8 cellular contexts compared by ENCODE assay signal in the genomic region with DNA sequence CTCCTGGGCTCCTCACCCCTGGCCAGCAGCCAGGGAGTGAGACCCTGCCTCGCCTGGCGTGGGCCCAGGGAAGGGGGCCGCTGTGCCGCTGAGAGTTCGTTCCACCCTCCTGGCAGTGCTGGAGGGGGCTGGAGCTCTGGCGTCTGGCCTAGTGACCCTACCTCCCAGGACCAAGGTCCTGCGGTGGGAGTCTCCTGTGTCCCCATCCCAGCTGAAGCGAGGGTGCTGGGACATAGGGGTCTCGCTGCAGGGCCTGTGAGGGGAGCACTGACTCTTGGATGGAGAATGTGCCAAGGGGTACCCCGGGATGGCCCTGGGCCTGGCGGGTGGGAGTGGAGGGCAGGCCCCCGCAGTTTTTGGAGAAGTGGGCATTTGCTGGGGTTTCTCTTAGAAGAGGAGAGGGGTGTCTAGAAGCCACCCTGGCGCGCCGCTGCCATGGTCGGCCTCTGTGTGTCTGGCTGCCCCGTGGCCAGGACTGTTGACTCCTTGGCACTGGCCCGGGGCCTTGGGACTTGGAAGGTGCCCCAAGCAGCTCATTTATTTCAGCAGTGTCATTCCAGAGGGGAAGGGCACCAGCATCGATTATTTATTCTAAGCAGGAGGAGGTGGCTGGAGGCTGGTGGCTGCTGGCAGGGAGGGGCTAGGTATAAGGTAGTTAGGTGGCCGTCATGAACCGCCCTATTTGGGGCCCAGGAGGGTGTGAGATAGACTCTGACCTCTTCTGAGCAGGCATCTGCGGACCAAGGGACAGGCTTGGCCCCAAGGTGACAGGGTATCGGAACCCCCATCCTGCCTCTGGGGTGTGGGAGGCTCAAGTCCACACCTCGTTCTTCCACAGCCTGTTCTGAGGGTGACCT. TPM values are rescaled to one million over a fixed set of nuclear protein-coding genes. Genes with fewer than 3 reads are reported as not detected.
DNase-seq lines count a peak whose midpoint lies in the region; ATAC-seq and TF ChIP-seq lines count a peak whose summit lies in the region.

No MANE protein-coding gene starts in this region.

- H3K27ac ChIP-seq in liver (ENCODE audit: low read depth in 1 of 2, low read length in 2 of 2): peak overlapping the region in 1 of 2 donors; percentile 35
- peak overlapping the region; percentile 62 to 78 for H3K27ac ChIP-seq in thoracic aorta

- CTCF ChIA-PET in activated CD4-positive, alpha-beta T cell treated with anti-CD3 and anti-CD28 coated beads for 36 hours (lab: Charles Lee): no interaction called here

- TF ChIP-seq RAD21 in liver (IDR thresholded peaks at IDR 0.05): peak in 1 of 2 donors; percentile 27

- peaks cover 7 to 18% (median 12%) of the 10 kb centered on the region in 4 donors for H3K4me1 ChIP-seq in liver (ENCODE audit: control insufficient read depth in 4 of 4, insufficient read depth in 4 of 4, low read length in 3 of 4)
- H3K4me1 ChIP-seq in thoracic aorta (ENCODE audit: control insufficient read depth in 1 of 2, low read depth in 2 of 2): peaks cover 8 to 22% of the 10 kb centered on the region in 2 donors

- peaks cover 14% of the 10 kb centered on the region for H3K4me1 Mint-ChIP-seq in activated CD4-positive, alpha-beta T cell treated with anti-CD3 and anti-CD28 coated beads for 36 hours

- no peak overlapping the region for H3K9ac ChIP-seq in liver (ENCODE audit: low read depth in 1 of 2, low read length in 2 of 2)

- H3K36me3 ChIP-seq in liver (ENCODE audit: control insufficient read depth in 4 of 4, insufficient read depth in 3 of 4, low read depth in 1 of 4, low read length in 3 of 4): peaks cover 0 to under 1% (median 0%) of the 10 kb centered on the region in 4 donors
- H3K36me3 ChIP-seq in thoracic aorta: no peaks in the 10 kb centered on the region

- 54% methylated on average over 24 of the region's 24 CpGs for WGBS in liver

- no peak overlapping the region for H3K27ac Mint-ChIP-seq in activated CD4-positive, alpha-beta T cell treated with anti-CD3 and anti-CD28 coated beads for 36 hours

- no peaks in the 10 kb centered on the region for H3K27me3 Mint-ChIP-seq in activated CD4-positive, alpha-beta T cell treated with anti-CD3 and anti-CD28 coated beads for 36 hours

- H3K36me3 Mint-ChIP-seq in activated CD4-positive, alpha-beta T cell treated with anti-CD3 and anti-CD28 coated beads for 36 hours (ENCODE audit: low read depth): no peaks in the 10 kb centered on the region

- H3K4me3 ChIP-seq in cardiac fibroblast (replicated peaks in 1 of 2; ENCODE audit: low read depth in 2 of 2, low read length in 2 of 2) (peak overlapping the region; percentile 59 to 66), liver (ENCODE audit: low read depth in 1 of 3, low read length in 3 of 3) (peak overlapping the region in 2 of 3 donors; percentile 18 to 87), thoracic aorta (peak overlapping the region; percentile 94)

- no peak for DNase-seq in activated CD4-positive, alpha-beta T cell treated with anti-CD3 and anti-CD28 coated beads for 36 hours
- no peak for DNase-seq in activated CD4-positive, alpha-beta T cell treated with anti-CD3 and anti-CD28 coated beads, Interleukin-2, amount 50 U/mL, for 4 hours
- DNase-seq in cardiac fibroblast (ENCODE audit: low read depth in 2 of 2) (no peak), thoracic aorta (ENCODE audit: low spot score) (no peak), epidermal melanocyte (ENCODE audit: insufficient read length, low spot score) (no peak), NOMO-1 treated with dmso at 0.1 percent for 144 hours (lab: John Stamatoyannopoulos, UW; ENCODE audit: unreplicated experiment) (no peak)

- H3K9me3 Mint-ChIP-seq in activated CD4-positive, alpha-beta T cell treated with anti-CD3 and anti-CD28 coated beads for 36 hours (ENCODE audit: low read depth): no peaks in the 10 kb centered on the region

- H3K27me3 ChIP-seq in liver (ENCODE audit: control insufficient read depth in 4 of 4, insufficient read depth in 4 of 4, low read length in 3 of 4): no peaks in the 10 kb centered on the region
- no peaks in the 10 kb centered on the region for H3K27me3 ChIP-seq in thoracic aorta (replicated peaks; ENCODE audit: insufficient read depth)

- TF ChIP-seq CTCF in cardiac fibroblast (IDR thresholded peaks at IDR 0.05; ENCODE audit: low read depth, low read length): no peak
- no peak for TF ChIP-seq CTCF in liver (IDR thresholded peaks at IDR 0.05; ENCODE audit: low read depth, low read length, missing input control)
- no peak for TF ChIP-seq CTCF in thoracic aorta (IDR thresholded peaks at IDR 0.05)

- ATAC-seq in activated CD4-positive, alpha-beta T cell treated with anti-CD3 and anti-CD28 coated beads for 36 hours: no peak
- ATAC-seq in thoracic aorta (ENCODE audit: insufficient number of reproducible peaks, low FRiP score, low read depth) (no peak), GM21717 (IDR thresholded peaks at IDR 0.05; ENCODE audit: unreplicated experiment) (no peak)

- intact Hi-C loops in activated CD4-positive, alpha-beta T cell treated with anti-CD3 and anti-CD28 coated beads for 36 hours (cut with DNase I, micrococcal nuclease): loop anchor here in 1 of 2 experiments (5.0 kb wide), 1 partner anchor 87 kb away; no protein-coding TSS in a partner anchor

- POLR2A ChIA-PET in activated CD4-positive, alpha-beta T cell treated with anti-CD3 and anti-CD28 coated beads for 36 hours (lab: Charles Lee): no interaction called here

- peak overlapping the region; percentile 26 for H3K4me3 Mint-ChIP-seq in activated CD4-positive, alpha-beta T cell treated with anti-CD3 and anti-CD28 coated beads for 36 hours

- H3K9me3 ChIP-seq in liver (ENCODE audit: control insufficient read depth in 4 of 4, low read length in 3 of 4) (no peaks in the 10 kb centered on the region), thoracic aorta (no peaks in the 10 kb centered on the region)

TF ChIP-seq in liver, 16 proteins besides CTCF, POLR2A, EP300 and RAD21:
- TF ChIP-seq YY1 (IDR thresholded peaks at IDR 0.05): no peak
- TF ChIP-seq JUND (IDR thresholded peaks at IDR 0.05): no peak
- TF ChIP-seq HNF4A (conservative IDR thresholded peaks at IDR 0.05): peak; percentile 26 to 46
- no peak for TF ChIP-seq RXRA (IDR thresholded peaks at IDR 0.05)
- TF ChIP-seq HNF4G (IDR thresholded peaks at IDR 0.05): no peak

RNA-seq across cellular contexts. Expression of gene GTF2IRD1, which starts 1.5 kb away (rescaled TPM):
- 1 to 10 TPM; 4.6 to 5.3 TPM for total RNA-seq in activated CD4-positive, alpha-beta T cell treated with anti-CD3 and anti-CD28 coated beads for 36 hours
- 1 to 10 TPM; 2.0 to 3.3 TPM for total RNA-seq in liver
- polyA plus RNA-seq in liver: 1 to 10 TPM; 3.3 to 7.4 TPM
- 10 to 100 TPM in 1 of 2 donors, 1 to 10 TPM in 1; 7.0 to 14.4 TPM for total RNA-seq in thoracic aorta
